Comparison of ENCODE assay signal across 19 cellular contexts in the genomic region with DNA sequence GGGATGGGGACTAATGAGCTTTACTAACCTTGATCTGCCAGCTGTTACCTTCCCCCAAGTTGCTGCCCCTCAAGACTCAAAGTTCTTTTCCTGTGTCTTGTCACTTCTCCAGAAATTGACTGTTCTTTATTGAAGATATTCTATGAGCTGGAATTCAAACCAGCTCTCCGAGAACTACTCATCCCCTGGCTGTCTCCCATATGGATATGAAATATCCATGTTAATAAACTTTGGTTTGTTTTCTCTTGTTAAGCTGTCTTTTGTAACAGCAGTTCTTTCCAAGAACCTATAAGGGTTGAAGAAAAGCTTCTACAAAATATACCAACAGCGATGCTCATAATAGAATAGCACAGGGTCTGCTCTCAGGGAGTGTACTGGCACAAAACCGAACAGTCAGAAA.
"Had no signal": no experiment of that assay in that cellular context is flagged by ENCODE, and none has a peak within 500 bp of the region (broad histone marks: within the 10 kb centered on the region; RNA-seq: fewer than 3 reads in every experiment).

No MANE protein-coding gene starts in this region.

- H3K27ac ChIP-seq: coronary artery, epithelial cell of prostate, esophagus muscularis mucosa, heart left ventricle, psoas muscle, right lobe of liver, spleen, stomach had no signal

- H3K36me3 ChIP-seq: esophagus muscularis mucosa, heart left ventricle, right lobe of liver, spleen, stomach had no signal

- DNase-seq: effector memory CD4-positive, alpha-beta T cell; heart left ventricle; hypothalamus; kidney glomerular epithelial cell; naive thymus-derived CD4-positive, alpha-beta T cell; nephron progenitor cell; psoas muscle; retina; right lobe of liver; spleen; stimulated activated CD4-positive, alpha-beta T cell treated with anti-CD3 and anti-CD28 coated beads, Interleukin-2, amount 100 ng/mL, for 24 hours; stimulated activated CD4-positive, alpha-beta T cell treated with anti-CD3 and anti-CD28 coated beads, Interleukin-4, amount 100 ng/mL, for 4 hours; stimulated activated naive CD4-positive, alpha-beta T cell; stomach; substantia nigra; trophoblast cell had no signal

- H3K9me3 ChIP-seq: esophagus muscularis mucosa, psoas muscle, right lobe of liver, spleen, stomach had no signal

- H3K4me1 ChIP-seq: esophagus muscularis mucosa, psoas muscle, right lobe of liver, stomach had no signal

- ATAC-seq: heart left ventricle; naive thymus-derived CD4-positive, alpha-beta T cell; psoas muscle; right lobe of liver had no signal

- H3K4me3 ChIP-seq: coronary artery, esophagus muscularis mucosa, heart left ventricle, psoas muscle, right lobe of liver, spleen, stomach had no signal

- H3K27me3 ChIP-seq: right lobe of liver had no signal
